1 cellular context compared by ENCODE assay signal in genomic region chr1:218345673-218346390, GRCh38.
TF ChIP-seq lines count a peak whose summit lies in the region.

No MANE protein-coding gene starts in this region.

TF ChIP-seq in HCT116, 20 proteins besides CTCF, POLR2A, EP300 and RAD21:
- 0 out of 2 replicates have a peak, but pooled peaks have one; percentile 50 for TF ChIP-seq MAX (IDR thresholded peaks at IDR 0.05)
- TF ChIP-seq JUND (IDR thresholded peaks at IDR 0.05), result no peak
